Comparison of ENCODE assay signal across 23 cellular contexts in genomic region chr9:137325124-137325523, GRCh38. TPM values are rescaled to one million over a fixed set of nuclear protein-coding genes. Genes with fewer than 3 reads are reported as not detected.
A peak's percentile ranks its signal among the peaks of the same experiment; 100 is the strongest.
DNase-seq lines count a peak whose midpoint lies in the region; ATAC-seq, FAIRE-seq and TF ChIP-seq lines count a peak whose summit lies in the region.
"Had no signal": no experiment of that assay in that cellular context is flagged by ENCODE, and none has a peak within 500 bp of the region (broad histone marks: within the 10 kb centered on the region; RNA-seq: fewer than 3 reads in every experiment).

No MANE protein-coding gene starts in this region.

- no peaks in the 10 kb centered on the region for H3K36me3 ChIP-seq in testis (ENCODE audit: low read depth, missing control alignments)
- no peaks in the 10 kb centered on the region for H3K36me3 ChIP-seq in pancreas
- H3K36me3 ChIP-seq: HAP-1 had no signal

- no peak for TF ChIP-seq CTCF in testis (IDR thresholded peaks at IDR 0.05)
- TF ChIP-seq CTCF in pancreas (IDR thresholded peaks at IDR 0.05), result no peak

- H3K9me3 ChIP-seq in testis, result no peaks in the 10 kb centered on the region
- H3K9me3 ChIP-seq in pancreas, result no peaks in the 10 kb centered on the region
- H3K9me3 ChIP-seq: HAP-1 had no signal

- ATAC-seq in activated naive CD8-positive, alpha-beta T cell treated with anti-CD3 and anti-CD28 coated beads, Interleukin-2, amount 50 U/mL, for 24 hours, result no peak
- ATAC-seq in pancreas, result no peak
- ATAC-seq in HG03521 (IDR thresholded peaks at IDR 0.05; ENCODE audit: unreplicated experiment), result no peak

- H3K4me1 Mint-ChIP-seq in activated naive CD8-positive, alpha-beta T cell treated with anti-CD3 and anti-CD28 coated beads, Interleukin-2, amount 50 U/mL, for 24 hours, result peaks cover 18% of the 10 kb centered on the region
- peaks cover 17% of the 10 kb centered on the region for H3K4me1 Mint-ChIP-seq in activated naive CD8-positive, alpha-beta T cell treated with anti-CD3 and anti-CD28 coated beads for 36 hours
- H3K4me1 Mint-ChIP-seq in activated T-helper 1 cell treated with anti-CD3 and anti-CD28 coated beads, Interleukin-12 subunit alpha, Interleukin-12 subunit beta, Interleukin-2, Interleukin-4 antibody, amounts not matched to agents 30 ng/mL and 10 ng/mL and 1 ng/mL, durations not matched to agents 14 hours and 24 hours and 36 hours (ENCODE audit: low read depth), result peaks cover 23% of the 10 kb centered on the region

- H3K27me3 Mint-ChIP-seq in activated naive CD8-positive, alpha-beta T cell treated with anti-CD3 and anti-CD28 coated beads, Interleukin-2, amount 50 U/mL, for 24 hours, result peaks cover 9% of the 10 kb centered on the region
- H3K27me3 Mint-ChIP-seq in activated naive CD8-positive, alpha-beta T cell treated with anti-CD3 and anti-CD28 coated beads for 36 hours, result peaks cover 4% of the 10 kb centered on the region
- H3K27me3 Mint-ChIP-seq in activated T-helper 1 cell treated with anti-CD3 and anti-CD28 coated beads, Interleukin-12 subunit alpha, Interleukin-12 subunit beta, Interleukin-2, Interleukin-4 antibody, amounts not matched to agents 30 ng/mL and 10 ng/mL and 1 ng/mL, durations not matched to agents 14 hours and 24 hours and 36 hours (ENCODE audit: insufficient read depth), result no peaks in the 10 kb centered on the region

- H3K9me3 Mint-ChIP-seq in activated naive CD8-positive, alpha-beta T cell treated with anti-CD3 and anti-CD28 coated beads, Interleukin-2, amount 50 U/mL, for 24 hours, result peaks cover 6% of the 10 kb centered on the region
- H3K9me3 Mint-ChIP-seq in activated naive CD8-positive, alpha-beta T cell treated with anti-CD3 and anti-CD28 coated beads for 36 hours, result peaks cover 3% of the 10 kb centered on the region
- peaks cover 19% of the 10 kb centered on the region for H3K9me3 Mint-ChIP-seq in activated T-helper 1 cell treated with anti-CD3 and anti-CD28 coated beads, Interleukin-12 subunit alpha, Interleukin-12 subunit beta, Interleukin-2, Interleukin-4 antibody, amounts not matched to agents 30 ng/mL and 10 ng/mL and 1 ng/mL, durations not matched to agents 14 hours and 24 hours and 36 hours

- intact Hi-C loops in activated T-helper 1 cell treated with anti-CD3 and anti-CD28 coated beads, Interleukin-12 subunit alpha, Interleukin-12 subunit beta, Interleukin-2, Interleukin-4 antibody, amounts not matched to agents 30 ng/mL and 10 ng/mL and 1 ng/mL, durations not matched to agents 14 hours and 24 hours and 36 hours (cut with micrococcal nuclease), result no loop called here
- intact Hi-C loops in posterior vena cava (cut with DNase I) (loop anchor here in 1 of 2 donors (5.0 kb wide), 2 partner anchors 337 to 463 kb away; no protein-coding TSS in a partner anchor), testis (cut with DNase I; ENCODE audit: low total_unique reads) (no loop called here), pancreas (cut with DNase I) (no loop called here)

- H3K4me1 ChIP-seq in testis, result no peaks in the 10 kb centered on the region
- no peaks in the 10 kb centered on the region for H3K4me1 ChIP-seq in pancreas
- H3K4me1 ChIP-seq: HAP-1 had no signal

- FAIRE-seq in pancreas (lab: Jason Lieb, UNC), result no peak
- no peak for FAIRE-seq in RCC 7860 (lab: Jason Lieb, UNC)
- FAIRE-seq: D721Med, GM12891, GM18507, H54 had no signal

- H3K4me3 ChIP-seq in testis (no peak overlapping the region), pancreas (no peak overlapping the region)
- H3K4me3 ChIP-seq: BLaER1, HAP-1 had no signal

- H3K27ac ChIP-seq in testis (no peak overlapping the region), pancreas (no peak overlapping the region)
- H3K27ac ChIP-seq: BLaER1, C4-2B had no signal

- no peak overlapping the region for H3K4me3 Mint-ChIP-seq in activated naive CD8-positive, alpha-beta T cell treated with anti-CD3 and anti-CD28 coated beads, Interleukin-2, amount 50 U/mL, for 24 hours
- H3K4me3 Mint-ChIP-seq in activated naive CD8-positive, alpha-beta T cell treated with anti-CD3 and anti-CD28 coated beads for 36 hours, result no peak overlapping the region
- H3K4me3 Mint-ChIP-seq in activated T-helper 1 cell treated with anti-CD3 and anti-CD28 coated beads, Interleukin-12 subunit alpha, Interleukin-12 subunit beta, Interleukin-2, Interleukin-4 antibody, amounts not matched to agents 30 ng/mL and 10 ng/mL and 1 ng/mL, durations not matched to agents 14 hours and 24 hours and 36 hours, result no peak overlapping the region
- H3K4me3 Mint-ChIP-seq: CD4-positive, alpha-beta T cell; HFFc6 had no signal

- DNase-seq in activated naive CD8-positive, alpha-beta T cell treated with anti-CD3 and anti-CD28 coated beads, Interleukin-2, amount 50 U/mL, for 24 hours, result no peak
- DNase-seq in activated naive CD8-positive, alpha-beta T cell treated with anti-CD3 and anti-CD28 coated beads for 36 hours, result no peak
- no peak for DNase-seq in activated T-helper 1 cell treated with anti-CD3 and anti-CD28 coated beads, Interleukin-12 subunit alpha, Interleukin-12 subunit beta, Interleukin-2, Interleukin-4 antibody, amounts not matched to agents 30 ng/mL and 10 ng/mL and 1 ng/mL, durations not matched to agents 14 hours and 24 hours and 36 hours (ENCODE audit: low spot score)
- peak; percentile 13 for DNase-seq in posterior vena cava (ENCODE audit: low spot score)
- peak; percentile 8 for DNase-seq in testis
- no peak for DNase-seq in pancreas
- DNase-seq in RCC 7860 (ENCODE audit: low spot score), result no peak
- DNase-seq: 8988T; CD4-positive, alpha-beta T cell; CD8-positive, alpha-beta memory T cell; DMS 273 treated with DMSO at 0.1 percent for 48 hours; DMS79 treated with DMSO at 0.1 percent for 48 hours; GF-D8; GOT3; HFFc6 had no signal

- H3K27me3 ChIP-seq in testis (no peaks in the 10 kb centered on the region), pancreas (no peaks in the 10 kb centered on the region)
- H3K27me3 ChIP-seq: BLaER1 had no signal

- no peak for TF ChIP-seq POLR2A in testis (IDR thresholded peaks at IDR 0.05)

- H3K27ac Mint-ChIP-seq in activated naive CD8-positive, alpha-beta T cell treated with anti-CD3 and anti-CD28 coated beads, Interleukin-2, amount 50 U/mL, for 24 hours, result peak overlapping the region; percentile 26
- no peak overlapping the region for H3K27ac Mint-ChIP-seq in activated naive CD8-positive, alpha-beta T cell treated with anti-CD3 and anti-CD28 coated beads for 36 hours
- H3K27ac Mint-ChIP-seq in activated T-helper 1 cell treated with anti-CD3 and anti-CD28 coated beads, Interleukin-12 subunit alpha, Interleukin-12 subunit beta, Interleukin-2, Interleukin-4 antibody, amounts not matched to agents 30 ng/mL and 10 ng/mL and 1 ng/mL, durations not matched to agents 14 hours and 24 hours and 36 hours, result peak overlapping the region; percentile 67
- H3K27ac Mint-ChIP-seq: CD4-positive, alpha-beta T cell; HFFc6 had no signal

- H3K36me3 Mint-ChIP-seq in activated naive CD8-positive, alpha-beta T cell treated with anti-CD3 and anti-CD28 coated beads, Interleukin-2, amount 50 U/mL, for 24 hours (ENCODE audit: low read depth), result no peaks in the 10 kb centered on the region
- H3K36me3 Mint-ChIP-seq in activated naive CD8-positive, alpha-beta T cell treated with anti-CD3 and anti-CD28 coated beads for 36 hours, result peaks cover 2% of the 10 kb centered on the region
- peaks cover 3% of the 10 kb centered on the region for H3K36me3 Mint-ChIP-seq in activated T-helper 1 cell treated with anti-CD3 and anti-CD28 coated beads, Interleukin-12 subunit alpha, Interleukin-12 subunit beta, Interleukin-2, Interleukin-4 antibody, amounts not matched to agents 30 ng/mL and 10 ng/mL and 1 ng/mL, durations not matched to agents 14 hours and 24 hours and 36 hours (ENCODE audit: low read depth)

- 90 to 93% methylated on average over 10 of the region's 10 CpGs for WGBS in testis, 2 donors
- WGBS in pancreas, 2 donors, result 89 to 93% methylated on average over 10 of the region's 10 CpGs

RNA-seq across cellular contexts. Expression of gene NRARP, which starts 23.1 kb away (rescaled TPM):
- total RNA-seq in activated naive CD8-positive, alpha-beta T cell treated with anti-CD3 and anti-CD28 coated beads for 36 hours, result 1 to 10 TPM; 5.0 to 5.3 TPM
- 15.2 and 15.4 TPM in 2 replicates for total RNA-seq in activated T-helper 1 cell treated with anti-CD3 and anti-CD28 coated beads, Interleukin-12 subunit alpha, Interleukin-12 subunit beta, Interleukin-2, Interleukin-4 antibody, amounts not matched to agents 30 ng/mL and 10 ng/mL and 1 ng/mL, durations not matched to agents 14 hours and 24 hours and 36 hours
- 1 to 10 TPM; 5.6 to 9.0 TPM for total RNA-seq in posterior vena cava
- total RNA-seq in testis, result 10 to 100 TPM; 14.4 to 40.6 TPM
- polyA plus RNA-seq in testis (ENCODE audit: insufficient read depth, low read depth, low replicate concordance), result 5.2 TPM
- total RNA-seq in pancreas, result 10 to 100 TPM in 4 of 6 donors, 1 to 10 TPM in 2; 7.5 to 23.4 (median 13.6) TPM
- polyA plus RNA-seq in pancreas, result 1 to 10 TPM; 1.3 to 2.7 TPM
- polyA plus RNA-seq: CD8-positive, alpha-beta memory T cell had no signal

RNA-seq across cellular contexts. Expression of gene TOR4A, which starts 47.6 kb away (rescaled TPM):
- total RNA-seq in activated naive CD8-positive, alpha-beta T cell treated with anti-CD3 and anti-CD28 coated beads for 36 hours, result 1 to 10 TPM; 3.6 to 3.9 TPM
- 11.6 and 11.7 TPM in 2 replicates for total RNA-seq in activated T-helper 1 cell treated with anti-CD3 and anti-CD28 coated beads, Interleukin-12 subunit alpha, Interleukin-12 subunit beta, Interleukin-2, Interleukin-4 antibody, amounts not matched to agents 30 ng/mL and 10 ng/mL and 1 ng/mL, durations not matched to agents 14 hours and 24 hours and 36 hours
- 1 to 10 TPM; 5.3 to 7.0 TPM for total RNA-seq in posterior vena cava
- total RNA-seq in testis, result 1 to 10 TPM; 3.4 to 4.5 TPM
- polyA plus RNA-seq in testis (ENCODE audit: insufficient read depth, low read depth, low replicate concordance), result 2.1 TPM
- total RNA-seq in pancreas, result 1 to 10 TPM; 2.5 to 6.8 (median 4.3) TPM
- polyA plus RNA-seq in pancreas, result 1 to 10 TPM; 1.4 to 3.0 TPM

Comparison
In these comparisons a context has a peak if more than half of its experiments do, and no peak if none do; other contexts are left out.
1. DNase-seq: peak in posterior vena cava (single experiment) and testis (single experiment); none in activated naive CD8-positive, alpha-beta T cell treated with anti-CD3 and anti-CD28 coated beads, Interleukin-2, amount 50 U/mL, for 24 hours (single experiment), activated naive CD8-positive, alpha-beta T cell treated with anti-CD3 and anti-CD28 coated beads for 36 hours (single experiment), activated T-helper 1 cell treated with anti-CD3 and anti-CD28 coated beads, Interleukin-12 subunit alpha, Interleukin-12 subunit beta, Interleukin-2, Interleukin-4 antibody, amounts not matched to agents 30 ng/mL and 10 ng/mL and 1 ng/mL, durations not matched to agents 14 hours and 24 hours and 36 hours (single experiment), pancreas (0 of 6) and RCC 7860 (single experiment).